Comparison of ENCODE assay signal across 9 cellular contexts in genomic region chr2:238158807-238159539, GRCh38. TPM values are rescaled to one million over a fixed set of nuclear protein-coding genes. Genes with fewer than 3 reads are reported as not detected.
DNase-seq lines count a peak whose midpoint lies in the region; ATAC-seq, FAIRE-seq and TF ChIP-seq lines count a peak whose summit lies in the region.
"Had no signal": no experiment of that assay in that cellular context is flagged by ENCODE, and none has a peak within 500 bp of the region (broad histone marks: within the 10 kb centered on the region; RNA-seq: fewer than 3 reads in every experiment).

TSS of gene ERFE (plus strand) at chr2:238158970. CDS start at chr2:238159008, 38 bp downstream.

- no peaks in the 10 kb centered on the region for H3K79me2 ChIP-seq in HepG2 (ENCODE audit: insufficient read depth, low read length)

- BruUV-seq in HepG2 (replicated peaks; lab: Mats Ljungman, UMichigan), result no TSS peak

- POLR2A ChIA-PET in HepG2 (lab: Yijun Ruan, JAX), result no interaction called here

- CTCF ChIA-PET in HepG2 (lab: Yijun Ruan, JAX; ENCODE audit: low intra/inter-chr PET ratio, low total read pairs), result interaction anchor here (2.3 kb wide), 1 partner anchor 105 kb away, joined by 6 read pairs; no protein-coding TSS in a partner anchor

- TF ChIP-seq CTCF in GM10266 (IDR thresholded peaks at IDR 0.05; ENCODE audit: control insufficient read depth, insufficient read depth, low read depth, missing control alignments), result peak; percentile 46
- TF ChIP-seq CTCF in cardiac fibroblast (IDR thresholded peaks at IDR 0.05; ENCODE audit: low read depth, low read length), result peak; percentile 18
- TF ChIP-seq CTCF in HepG2 (CRISPR knock-in tag; IDR thresholded peaks at IDR 0.05), result peak; percentile 58

- no peaks in the 10 kb centered on the region for H3K9me3 ChIP-seq in HepG2 (ENCODE audit: low read length)

- no peak within 1 kb of the TSS for H2AFZ ChIP-seq in HepG2 (ENCODE audit: low read length)

- peak; percentile 6; the same call in 1 of the 2 replicates for TF ChIP-seq RAD21 in HepG2 (CRISPR knock-in tag; IDR thresholded peaks at IDR 0.05)

- TF ChIP-seq EP300 in HepG2 (IDR thresholded peaks at IDR 0.05; ENCODE audit: low read depth in 2 of 2, low read length in 2 of 2) (no peak), HepG2 (CRISPR knock-in tag; IDR thresholded peaks at IDR 0.05; ENCODE audit: borderline replicate concordance) (no peak)

- no peak for FAIRE-seq in HepG2 (lab: Jason Lieb, UNC)
- FAIRE-seq: colon had no signal

- no peaks in the 10 kb centered on the region for H3K36me3 ChIP-seq in HepG2 (replicated peaks in 1 of 2; ENCODE audit: control insufficient read depth in 1 of 2, insufficient read depth in 2 of 2, low read length in 2 of 2)

- H3K4me2 ChIP-seq in HepG2 (ENCODE audit: low read depth, low read length), result peak within 1 kb of the TSS; percentile 81

- peaks cover 38 to 84% of the 10 kb centered on the region in 2 experiments for H3K27me3 ChIP-seq in HepG2 (ENCODE audit: control insufficient read depth in 1 of 2, insufficient read depth in 2 of 2, low read length in 2 of 2)

- WGBS in HepG2 (ENCODE audit: low lambda C conversion rate), result 8% methylated on average over 13 of the region's 94 CpGs

- H3K27ac ChIP-seq in HepG2 (ENCODE audit: extremely low read length, insufficient read depth, low read length), result no peak within 1 kb of the TSS

- no peak for TF ChIP-seq POLR2A in HepG2 (IDR thresholded peaks at IDR 0.05; ENCODE audit: insufficient read depth in 1 of 2, low read depth in 2 of 2, low read length in 2 of 2)

- intact Hi-C loops in HepG2 (cut with micrococcal nuclease; ENCODE audit: unreplicated experiment), result no loop called here

- H4K20me1 ChIP-seq in HepG2 (ENCODE audit: insufficient read depth, low read length), result no peaks in the 10 kb centered on the region

- H3K9ac ChIP-seq in HepG2 (ENCODE audit: insufficient read depth, low read depth, low read length), result no peak within 1 kb of the TSS

- peak; percentile 25 for ATAC-seq in HepG2
- ATAC-seq in GM21528 (IDR thresholded peaks at IDR 0.05; ENCODE audit: low FRiP score, unreplicated experiment), result no peak
- ATAC-seq in GM18502 (IDR thresholded peaks at IDR 0.05; ENCODE audit: poor library complexity, unreplicated experiment), result no peak

- H3K4me3 ChIP-seq in cardiac fibroblast (replicated peaks in 1 of 2; ENCODE audit: low read depth in 2 of 2, low read length in 2 of 2) (peak within 1 kb of the TSS; percentile 15 to 48), HepG2 (replicated peaks in 1 of 3; ENCODE audit: insufficient read depth in 1 of 3, low read depth in 2 of 3, low read length in 3 of 3) (peak within 1 kb of the TSS; percentile 33 to 60 (median 36); a peak in 5 of 6 replicates)

- peak; percentile 85 for DNase-seq in GM10266 (ENCODE audit: extremely low spot score)
- peak in 57 of 76 experiments; percentile 9 to 75 (median 51) for DNase-seq in HUDEP-2 (lab: John Stamatoyannopoulos, UW; ENCODE audit: unreplicated experiment in 76 of 76)
- peak; percentile 18 for DNase-seq in T-helper 9 cell
- DNase-seq in cardiac fibroblast (ENCODE audit: low read depth in 2 of 2), result peak; percentile 46 to 54
- DNase-seq in HepG2 (ENCODE audit: low spot score), result no peak
- DNase-seq in stimulated activated CD8-positive, alpha-beta memory T cell treated with anti-CD3 and anti-CD28 coated beads, Interleukin-12 subunit alpha, Interleukin-12 subunit beta, amount 100 ng/mL, for 4 hours (ENCODE audit: low read depth), result peak; percentile 27

- H3K4me1 ChIP-seq in HepG2 (ENCODE audit: insufficient read depth, low read length), result peaks cover 24% of the 10 kb centered on the region

- in situ Hi-C loops in HepG2 (cut with HindIII; ENCODE audit: extremely low pct_ligation_motif_present, low pct_unique_long_range_greater_than_20kb), result no loop called here

TF ChIP-seq in HepG2, 621 proteins besides CTCF, POLR2A, EP300 and RAD21 (continues in another document):
- TF ChIP-seq AHDC1 (CRISPR knock-in tag; IDR thresholded peaks at IDR 0.05; ENCODE audit: borderline replicate concordance), result no peak
- TF ChIP-seq STAG1 (CRISPR knock-in tag; IDR thresholded peaks at IDR 0.05), result 0 out of 2 replicates have a peak, but pooled peaks have one; percentile 11
- TF ChIP-seq TFDP1 (CRISPR knock-in tag; IDR thresholded peaks at IDR 0.05; ENCODE audit: borderline replicate concordance), result peak; percentile 93
- TF ChIP-seq SRSF4 (IDR thresholded peaks at IDR 0.05; ENCODE audit: low read depth, low read length, poor library complexity, severe bottlenecking), result no peak
- peak; percentile 78 for TF ChIP-seq KDM2A (CRISPR knock-in tag; IDR thresholded peaks at IDR 0.05; ENCODE audit: borderline replicate concordance, low read depth)
- TF ChIP-seq SMYD3 (CRISPR knock-in tag; IDR thresholded peaks at IDR 0.05), result no peak

RNA-seq across cellular contexts. Expression of gene ERFE, which starts in this region (rescaled TPM):
- not detected in 2 replicates for total RNA-seq in HepG2 (2016; rRNA removed; fragmentation: Illumina TruSeq; extraction: Trizol)
- not detected in 2 replicates for total RNA-seq in HepG2 (2016; cell fraction: cytosol; rRNA removed; fragmentation: Illumina TruSeq; extraction: Trizol; ENCODE audit: low read depth)
- not detected in 2 replicates for total RNA-seq in HepG2 (2016; cell fraction: insoluble cytoplasmic fraction; rRNA removed; fragmentation: Illumina TruSeq; extraction: Trizol)
- not detected in 2 replicates for total RNA-seq in HepG2 (2016; cell fraction: membrane; rRNA removed; fragmentation: Illumina TruSeq; extraction: Trizol)
- not detected in 2 replicates for total RNA-seq in HepG2 (2016; cell fraction: nucleus; rRNA removed; fragmentation: Illumina TruSeq; extraction: Trizol)
- polyA plus RNA-seq in HepG2 (2011; rRNA removed), result 0.05 and 0.09 TPM in 2 replicates
- polyA plus RNA-seq in HepG2 (2011; cell fraction: cytosol; rRNA removed), result 0.06 TPM in 1 of 2 replicates, not detected in the other
- polyA plus RNA-seq in HepG2 (2011; cell fraction: nucleus; rRNA removed), result 0.05 and 0.31 TPM in 2 replicates
- 0.28 TPM in 1 of 2 replicates, not detected in the other for polyA plus RNA-seq in HepG2 (2012)
- polyA plus RNA-seq in HepG2 (2016; cell fraction: cytosol; fragmentation: Illumina TruSeq; extraction: Trizol; ENCODE audit: low read depth), result not detected in 2 replicates
- not detected in 2 replicates for polyA plus RNA-seq in HepG2 (2016; cell fraction: insoluble cytoplasmic fraction; fragmentation: Illumina TruSeq; extraction: Trizol; ENCODE audit: low read depth)
- polyA plus RNA-seq in HepG2 (2016; cell fraction: membrane; fragmentation: Illumina TruSeq; extraction: Trizol; ENCODE audit: low read depth), result not detected in 2 replicates
- not detected in 2 replicates for polyA plus RNA-seq in HepG2 (2016; cell fraction: nucleus; fragmentation: Illumina TruSeq; extraction: Trizol; ENCODE audit: insufficient read depth, low read depth)
- polyA minus RNA-seq in HepG2 (2011; rRNA and poly(A)+ RNA removed; ENCODE audit: low replicate concordance), result 0.22 and 1.4 TPM in 2 replicates
- polyA minus RNA-seq in HepG2 (2011; cell fraction: cytosol; rRNA and poly(A)+ RNA removed), result not detected in 2 replicates
- polyA minus RNA-seq in HepG2 (2011; cell fraction: nucleus; rRNA and poly(A)+ RNA removed), result 0.13 TPM in 1 of 2 replicates, not detected in the other
